16 cellular contexts compared by ENCODE assay signal in the genomic region with DNA sequence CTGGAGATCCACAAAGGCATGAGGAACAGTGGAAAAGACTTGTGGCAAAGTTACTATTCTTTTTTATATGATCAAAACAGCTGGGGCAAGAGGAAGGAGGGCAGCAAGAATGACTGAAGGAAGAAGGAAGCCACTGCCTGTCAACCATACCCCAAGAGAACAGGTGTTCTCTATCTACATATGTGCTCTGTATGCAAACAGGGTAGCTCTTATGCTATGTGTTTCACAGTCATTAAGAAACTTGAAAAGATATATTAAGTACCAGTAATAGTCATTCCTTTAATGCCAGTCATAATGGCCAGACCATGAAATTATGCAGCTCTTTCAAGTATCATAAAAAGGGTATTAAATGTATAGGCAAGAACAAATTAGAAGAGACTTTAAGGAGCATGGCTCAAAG.
A peak's percentile ranks its signal among the peaks of the same experiment; 100 is the strongest.
DNase-seq lines count a peak whose midpoint lies in the region; ATAC-seq and TF ChIP-seq lines count a peak whose summit lies in the region.
"Had no signal": no experiment of that assay in that cellular context is flagged by ENCODE, and none has a peak within 500 bp of the region (broad histone marks: within the 10 kb centered on the region; RNA-seq: fewer than 3 reads in every experiment).

No MANE protein-coding gene starts in this region.

- H3K4me3 Mint-ChIP-seq in activated naive CD4-positive, alpha-beta T cell treated with anti-CD3 and anti-CD28 coated beads, Interleukin-2, amount 10 ng/mL, durations not matched to agents 7 days and 5 days, result no peak overlapping the region
- no peak overlapping the region for H3K4me3 Mint-ChIP-seq in activated T-helper 2 cell treated with anti-CD3 and anti-CD28 coated beads, Interferon-gamma antibody, Interleukin-2, Interleukin-4, amounts not matched to agents 10 μg/mL and 5 μg/mL and 100 μg/mL, durations not matched to agents 14 hours and 24 hours and 36 hours (ENCODE audit: low read depth)
- H3K4me3 Mint-ChIP-seq: activated naive CD8-positive, alpha-beta T cell; neural progenitor cell had no signal

- no peaks in the 10 kb centered on the region for H3K36me3 Mint-ChIP-seq in activated naive CD4-positive, alpha-beta T cell treated with anti-CD3 and anti-CD28 coated beads, Interleukin-2, amount 10 ng/mL, durations not matched to agents 7 days and 5 days
- H3K36me3 Mint-ChIP-seq in activated T-helper 2 cell treated with anti-CD3 and anti-CD28 coated beads, Interferon-gamma antibody, Interleukin-2, Interleukin-4, amounts not matched to agents 10 μg/mL and 5 μg/mL and 100 μg/mL, durations not matched to agents 14 hours and 24 hours and 36 hours (ENCODE audit: low read depth), result no peaks in the 10 kb centered on the region
- H3K36me3 Mint-ChIP-seq: activated naive CD8-positive, alpha-beta T cell; neural progenitor cell had no signal

- H3K4me1 Mint-ChIP-seq in activated naive CD4-positive, alpha-beta T cell treated with anti-CD3 and anti-CD28 coated beads, Interleukin-2, amount 10 ng/mL, durations not matched to agents 7 days and 5 days, result no peaks in the 10 kb centered on the region
- no peaks in the 10 kb centered on the region for H3K4me1 Mint-ChIP-seq in activated T-helper 2 cell treated with anti-CD3 and anti-CD28 coated beads, Interferon-gamma antibody, Interleukin-2, Interleukin-4, amounts not matched to agents 10 μg/mL and 5 μg/mL and 100 μg/mL, durations not matched to agents 14 hours and 24 hours and 36 hours (ENCODE audit: low read depth)

- no peaks in the 10 kb centered on the region for H3K9me3 Mint-ChIP-seq in activated naive CD4-positive, alpha-beta T cell treated with anti-CD3 and anti-CD28 coated beads, Interleukin-2, amount 10 ng/mL, durations not matched to agents 7 days and 5 days
- no peaks in the 10 kb centered on the region for H3K9me3 Mint-ChIP-seq in activated T-helper 2 cell treated with anti-CD3 and anti-CD28 coated beads, Interferon-gamma antibody, Interleukin-2, Interleukin-4, amounts not matched to agents 10 μg/mL and 5 μg/mL and 100 μg/mL, durations not matched to agents 14 hours and 24 hours and 36 hours
- H3K9me3 Mint-ChIP-seq: neural progenitor cell had no signal

- DNase-seq in GM13977 (ENCODE audit: low spot score) (peak; percentile 15), NCI-H774 (lab: John Stamatoyannopoulos, UW) (no peak)
- no peak for DNase-seq in activated naive CD4-positive, alpha-beta T cell treated with anti-CD3 and anti-CD28 coated beads, Interleukin-2, amount 10 ng/mL, durations not matched to agents 7 days and 5 days
- no peak for DNase-seq in activated T-helper 2 cell treated with anti-CD3 and anti-CD28 coated beads, Interferon-gamma antibody, Interleukin-2, Interleukin-4, amounts not matched to agents 10 μg/mL and 5 μg/mL and 100 μg/mL, durations not matched to agents 14 hours and 24 hours and 36 hours (ENCODE audit: low spot score)
- no peak for DNase-seq in activated CD4-positive, CD25-positive, alpha-beta regulatory T cell (lab: John Stamatoyannopoulos, UW)
- DNase-seq: activated CD4-positive, alpha-beta T cell treated with anti-CD3 and anti-CD28 coated beads for 48 hours; GM23248; retina; SHP77; stimulated activated CD4-positive, alpha-beta T cell treated with anti-CD3 and anti-CD28 coated beads, Interleukin-1b, Interleukin-23, amount 100 ng/mL, for 48 hours; T1000 had no signal

- ATAC-seq in GM19397 (IDR thresholded peaks at IDR 0.05; ENCODE audit: unreplicated experiment) (peak; percentile 77), HG02759 (IDR thresholded peaks at IDR 0.05; ENCODE audit: unreplicated experiment) (peak; percentile 76), HG03354 (IDR thresholded peaks at IDR 0.05; ENCODE audit: poor library complexity, severe bottlenecking, unreplicated experiment) (peak; percentile 73)

- in situ Hi-C loops in GM13977 (cut with MboI; ENCODE audit: low pct_unique_long_range_greater_than_20kb, low sequenced_read_pairs, unreplicated experiment), result no loop called here

- no peaks in the 10 kb centered on the region for H3K27me3 Mint-ChIP-seq in activated naive CD4-positive, alpha-beta T cell treated with anti-CD3 and anti-CD28 coated beads, Interleukin-2, amount 10 ng/mL, durations not matched to agents 7 days and 5 days
- H3K27me3 Mint-ChIP-seq in activated T-helper 2 cell treated with anti-CD3 and anti-CD28 coated beads, Interferon-gamma antibody, Interleukin-2, Interleukin-4, amounts not matched to agents 10 μg/mL and 5 μg/mL and 100 μg/mL, durations not matched to agents 14 hours and 24 hours and 36 hours (ENCODE audit: low read depth), result no peaks in the 10 kb centered on the region
- H3K27me3 Mint-ChIP-seq: activated naive CD8-positive, alpha-beta T cell had no signal

- TF ChIP-seq CTCF in GM13977 (IDR thresholded peaks at IDR 0.05; ENCODE audit: extremely low read depth, insufficient read depth, missing control alignments), result no peak

- intact Hi-C loops in activated T-helper 2 cell treated with anti-CD3 and anti-CD28 coated beads, Interferon-gamma antibody, Interleukin-2, Interleukin-4, amounts not matched to agents 10 μg/mL and 5 μg/mL and 100 μg/mL, durations not matched to agents 14 hours and 24 hours and 36 hours (cut with micrococcal nuclease), result no loop called here

- no peak overlapping the region for H3K27ac Mint-ChIP-seq in activated naive CD4-positive, alpha-beta T cell treated with anti-CD3 and anti-CD28 coated beads, Interleukin-2, amount 10 ng/mL, durations not matched to agents 7 days and 5 days
- no peak overlapping the region for H3K27ac Mint-ChIP-seq in activated T-helper 2 cell treated with anti-CD3 and anti-CD28 coated beads, Interferon-gamma antibody, Interleukin-2, Interleukin-4, amounts not matched to agents 10 μg/mL and 5 μg/mL and 100 μg/mL, durations not matched to agents 14 hours and 24 hours and 36 hours
- H3K27ac Mint-ChIP-seq: activated naive CD8-positive, alpha-beta T cell; neural progenitor cell had no signal

- CTCF ChIA-PET in activated naive CD4-positive, alpha-beta T cell treated with anti-CD3 and anti-CD28 coated beads, Interleukin-2, amount 10 ng/mL, durations not matched to agents 7 days and 5 days (lab: Charles Lee), result no interaction called here
